11 cellular contexts compared by ENCODE assay signal in genomic region chr1:227885135-227885647, GRCh38.
DNase-seq lines count a peak whose midpoint lies in the region; ATAC-seq, FAIRE-seq and TF ChIP-seq lines count a peak whose summit lies in the region.
"Had no signal": no experiment of that assay in that cellular context is flagged by ENCODE, and none has a peak within 500 bp of the region (broad histone marks: within the 10 kb centered on the region; RNA-seq: fewer than 3 reads in every experiment).

No MANE protein-coding gene starts in this region.

- CTCF ChIA-PET in PC-3 (lab: Charles Lee): no interaction called here

- H3K4me2 ChIP-seq in PC-3 (ENCODE audit: low read length) (peak overlapping the region; percentile 61), astrocyte (ENCODE audit: low read length) (peak overlapping the region; percentile 33)

- H3F3A ChIP-seq in PC-3 (ENCODE audit: low read length, unreplicated experiment): no peaks in the 10 kb centered on the region

- H3K79me2 ChIP-seq in PC-3 (ENCODE audit: low read length) (no peaks in the 10 kb centered on the region), astrocyte (ENCODE audit: insufficient read depth, low read length) (no peaks in the 10 kb centered on the region)

- H3K27me3 ChIP-seq in PC-3 (ENCODE audit: low read length) (no peaks in the 10 kb centered on the region), astrocyte (ENCODE audit: insufficient read depth, low read length) (peaks cover 2% of the 10 kb centered on the region)

- peaks cover 13% of the 10 kb centered on the region for H3K27me3 Mint-ChIP-seq in astrocyte (ENCODE audit: low read depth, unreplicated experiment)

- no TSS peak for BruUV-seq in PC-3 (replicated peaks; lab: Mats Ljungman, UMichigan)

- no peak for FAIRE-seq in astrocyte (lab: Jason Lieb, UNC)
- FAIRE-seq: HepG2, islet of Langerhans had no signal

- H3K36me3 ChIP-seq in PC-3 (ENCODE audit: low read depth, low read length) (no peaks in the 10 kb centered on the region), astrocyte (ENCODE audit: insufficient read depth, low read length) (no peaks in the 10 kb centered on the region), mucosa of descending colon (ENCODE audit: low read depth) (no peaks in the 10 kb centered on the region)

- peak; percentile 30 for DNase-seq in 8988T
- no peak for DNase-seq in PC-3
- no peak for DNase-seq in astrocyte (ENCODE audit: low read depth)
- peak in 2 of 3 donors; percentile 28 to 64 for DNase-seq in mucosa of descending colon
- DNase-seq in NCI-H345 treated with DMSO at 0.1 percent for 48 hours (lab: John Stamatoyannopoulos, UW; ENCODE audit: unreplicated experiment): no peak

- no peak overlapping the region for H3K4me3 Mint-ChIP-seq in astrocyte (ENCODE audit: unreplicated experiment)
- H3K4me3 Mint-ChIP-seq: HFFc6 had no signal

- H3K27ac Mint-ChIP-seq in astrocyte (ENCODE audit: unreplicated experiment): peak overlapping the region; percentile 18
- H3K27ac Mint-ChIP-seq: HFFc6 had no signal

- H3K9me3 Mint-ChIP-seq in astrocyte (ENCODE audit: unreplicated experiment): no peaks in the 10 kb centered on the region
- H3K9me3 Mint-ChIP-seq: HFFc6 had no signal

- H3K27ac ChIP-seq in PC-3 (ENCODE audit: low read length) (peak overlapping the region; percentile 48), astrocyte (ENCODE audit: low read depth, low read length) (no peak overlapping the region)

- intact Hi-C loops in PC-3 (cut with micrococcal nuclease): loop anchor here (5.0 kb wide), 1 partner anchor 78 kb away; no protein-coding TSS in a partner anchor
- intact Hi-C loops in mucosa of descending colon (cut with DNase I, micrococcal nuclease): no loop called here

- H3K36me3 Mint-ChIP-seq in astrocyte (ENCODE audit: low read depth, unreplicated experiment): no peaks in the 10 kb centered on the region

- ATAC-seq in PC-3 (peak; percentile 2; the same call in 1 of the 2 replicates), mucosa of descending colon (peak; percentile 25), GM19452 (IDR thresholded peaks at IDR 0.05; ENCODE audit: unreplicated experiment) (no peak), HG03196 (IDR thresholded peaks at IDR 0.05; ENCODE audit: unreplicated experiment) (no peak), GM18502 (IDR thresholded peaks at IDR 0.05; ENCODE audit: poor library complexity, unreplicated experiment) (no peak)

- POLR2A ChIA-PET in PC-3 (lab: Charles Lee; ENCODE audit: unreplicated experiment): interaction anchor here (0.6 kb wide), 1 partner anchor 760 kb away, joined by 6 read pairs; no protein-coding TSS in a partner anchor

- H3K9ac ChIP-seq in PC-3 (ENCODE audit: low read length) (peak overlapping the region; percentile 42), astrocyte (ENCODE audit: low read length) (no peak overlapping the region)

- H3K4me3 ChIP-seq in PC-3 (ENCODE audit: low read length): no peak overlapping the region; the same call in 1 of the 2 replicates
- no peak overlapping the region for H3K4me3 ChIP-seq in astrocyte (ENCODE audit: insufficient read depth, low read depth, low read length)
- H3K4me3 ChIP-seq in mucosa of descending colon: no peak overlapping the region

- TF ChIP-seq CTCF in PC-3 (conservative IDR thresholded peaks at IDR 0.05; ENCODE audit: low read depth, low read length): no peak
- no peak for TF ChIP-seq CTCF in astrocyte (IDR thresholded peaks at IDR 0.05; ENCODE audit: insufficient read depth, low read depth, low read length)
- TF ChIP-seq CTCF in mucosa of descending colon (IDR thresholded peaks at IDR 0.05): no peak

- no peaks in the 10 kb centered on the region for H4K20me1 ChIP-seq in PC-3 (ENCODE audit: low read length)
- no peaks in the 10 kb centered on the region for H4K20me1 ChIP-seq in astrocyte (ENCODE audit: insufficient read depth, low read length)

- no peaks in the 10 kb centered on the region for H3K9me3 ChIP-seq in PC-3 (ENCODE audit: low read length)
- no peaks in the 10 kb centered on the region for H3K9me3 ChIP-seq in astrocyte (ENCODE audit: insufficient read depth, low read depth, low read length)
- no peaks in the 10 kb centered on the region for H3K9me3 ChIP-seq in mucosa of descending colon

- H2AFZ ChIP-seq in PC-3 (ENCODE audit: low read length) (peak overlapping the region; percentile 82), astrocyte (ENCODE audit: low read depth, low read length) (peak overlapping the region; percentile 88)

- H3K4me1 Mint-ChIP-seq in astrocyte (ENCODE audit: low read depth, unreplicated experiment): peaks cover 4% of the 10 kb centered on the region

- no peaks in the 10 kb centered on the region for H3K9me2 ChIP-seq in PC-3 (replicated peaks; ENCODE audit: low read length)

- H3K4me1 ChIP-seq in PC-3 (ENCODE audit: insufficient read depth, low read length) (peaks cover 12% of the 10 kb centered on the region), astrocyte (ENCODE audit: insufficient read depth, low read length) (peaks cover 9% of the 10 kb centered on the region), mucosa of descending colon (ENCODE audit: low read depth) (no peaks in the 10 kb centered on the region)

Comparison
In these comparisons a context has a peak if more than half of its experiments do, and no peak if none do; other contexts are left out.
1. DNase-seq: peak in 8988T (single experiment) and mucosa of descending colon (2 of 3); none in PC-3 (single experiment), astrocyte (single experiment) and NCI-H345 treated with DMSO at 0.1 percent for 48 hours (single experiment).
2. ATAC-seq: peak in PC-3 (single experiment) and mucosa of descending colon (single experiment); none in GM19452 (single experiment), HG03196 (single experiment) and GM18502 (single experiment).